Comparison of ENCODE assay signal across 2 cellular contexts in genomic region chr11:22922672-22923071, GRCh38.
TF ChIP-seq lines count a peak whose summit lies in the region.

No MANE protein-coding gene starts in this region.

TF ChIP-seq in WTC11, 78 proteins besides CTCF, POLR2A, EP300 and RAD21 (continued from another document and continues in another):
- TF ChIP-seq ZMAT4 (CRISPR knock-in tag; IDR thresholded peaks at IDR 0.05) (no peak), SOX15 (CRISPR knock-in tag; IDR thresholded peaks at IDR 0.05) (no peak), ZNF671 (CRISPR knock-in tag; IDR thresholded peaks at IDR 0.05) (no peak), ZNF281 (CRISPR knock-in tag; IDR thresholded peaks at IDR 0.05) (no peak), ZNF138 (CRISPR knock-in tag; conservative IDR thresholded peaks at IDR 0.05) (no peak), FOXJ3 (CRISPR knock-in tag; IDR thresholded peaks at IDR 0.05; ENCODE audit: borderline replicate concordance) (no peak), MXD4 (CRISPR knock-in tag; IDR thresholded peaks at IDR 0.05; ENCODE audit: borderline replicate concordance) (no peak), TEAD4 (CRISPR knock-in tag; IDR thresholded peaks at IDR 0.05) (no peak), PREB (CRISPR knock-in tag; IDR thresholded peaks at IDR 0.05; ENCODE audit: borderline replicate concordance) (no peak), EMX1 (CRISPR knock-in tag; IDR thresholded peaks at IDR 0.05) (no peak), FOXP4 (CRISPR knock-in tag; IDR thresholded peaks at IDR 0.05) (no peak), ZNF219 (CRISPR knock-in tag; IDR thresholded peaks at IDR 0.05; ENCODE audit: borderline replicate concordance) (no peak), ZNF512 (CRISPR knock-in tag; IDR thresholded peaks at IDR 0.05; ENCODE audit: borderline replicate concordance) (no peak), NR2C2 (CRISPR knock-in tag; IDR thresholded peaks at IDR 0.05) (no peak), STAT6 (CRISPR knock-in tag; conservative IDR thresholded peaks at IDR 0.05; ENCODE audit: low read depth) (no peak), TEAD1 (CRISPR knock-in tag; IDR thresholded peaks at IDR 0.05) (no peak), KAT7 (CRISPR knock-in tag; IDR thresholded peaks at IDR 0.05; ENCODE audit: borderline replicate concordance) (no peak)

TF ChIP-seq in HepG2, 621 proteins besides CTCF, POLR2A, EP300 and RAD21 (continued from another document):
- TF ChIP-seq SNAPC4 (CRISPR knock-in tag; IDR thresholded peaks at IDR 0.05) (no peak), SRSF9 (IDR thresholded peaks at IDR 0.05; ENCODE audit: borderline replicate concordance, insufficient read depth, low read depth, low read length, poor library complexity, severe bottlenecking) (no peak), ZNF704 (CRISPR knock-in tag; IDR thresholded peaks at IDR 0.05; ENCODE audit: borderline replicate concordance) (no peak), ZNF275 (CRISPR knock-in tag; IDR thresholded peaks at IDR 0.05; ENCODE audit: borderline replicate concordance) (no peak), TEAD3 (CRISPR knock-in tag; optimal IDR thresholded peaks at IDR 0.05; ENCODE audit: borderline replicate concordance) (no peak), ZNF207 (IDR thresholded peaks at IDR 0.05; ENCODE audit: borderline replicate concordance) (no peak), ZNF3 (CRISPR knock-in tag; IDR thresholded peaks at IDR 0.05) (no peak), SMAD9 (CRISPR knock-in tag; IDR thresholded peaks at IDR 0.05) (no peak), GABPA (IDR thresholded peaks at IDR 0.05; ENCODE audit: low read depth, low read length) (no peak), GABPA (CRISPR knock-in tag; IDR thresholded peaks at IDR 0.05; ENCODE audit: low read depth) (no peak), NFE2L2 (IDR thresholded peaks at IDR 0.05; ENCODE audit: low read length) (no peak), ZFP36L1 (CRISPR knock-in tag; IDR thresholded peaks at IDR 0.05) (no peak), ZNF556 (CRISPR knock-in tag; IDR thresholded peaks at IDR 0.05; ENCODE audit: borderline replicate concordance) (no peak)
